22 cellular contexts compared by ENCODE assay signal in the genomic region with DNA sequence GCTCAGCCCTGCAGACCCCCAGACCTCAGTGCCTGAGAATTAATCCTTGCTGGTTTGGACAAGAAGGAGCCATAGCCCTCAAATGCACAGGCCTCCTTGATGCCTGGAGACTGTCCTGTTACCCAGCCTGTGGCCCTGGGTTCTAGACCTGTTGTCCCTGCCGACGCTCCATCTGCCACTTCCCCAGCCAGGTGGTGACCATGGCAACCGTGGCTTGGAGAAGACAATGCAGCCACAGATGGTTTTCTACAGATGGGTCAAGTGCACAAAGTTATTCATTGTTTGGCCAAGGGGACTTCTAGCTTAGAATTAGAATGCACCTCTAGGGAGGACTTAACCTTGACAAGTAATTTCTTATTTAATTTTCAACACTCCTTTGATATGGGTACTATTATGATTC.
DNase-seq lines count a peak whose midpoint lies in the region; ATAC-seq, FAIRE-seq and TF ChIP-seq lines count a peak whose summit lies in the region.
"Had no signal": no experiment of that assay in that cellular context is flagged by ENCODE, and none has a peak within 500 bp of the region (broad histone marks: within the 10 kb centered on the region; RNA-seq: fewer than 3 reads in every experiment).

No MANE protein-coding gene starts in this region.

- H2AFZ ChIP-seq in KMS-11 (ENCODE audit: low read depth) = no peak overlapping the region
- no peak overlapping the region for H2AFZ ChIP-seq in neural progenitor cell (replicated peaks)
- H2AFZ ChIP-seq in HepG2 (ENCODE audit: low read length) = no peak overlapping the region
- H2AFZ ChIP-seq: hepatocyte, parathyroid adenoma had no signal

- peak overlapping the region; percentile 24 for H3K4me3 Mint-ChIP-seq in neural progenitor cell
- H3K4me3 Mint-ChIP-seq: activated CD8-positive, alpha-beta T cell treated with anti-CD3 and anti-CD28 coated beads for 36 hours; activated naive CD8-positive, alpha-beta T cell treated with anti-CD3 and anti-CD28 coated beads, Interleukin-2, amount 50 U/mL, for 24 hours; B cell; CD8-positive, alpha-beta memory T cell; H9; immature natural killer cell; nephron progenitor cell had no signal

- H3K27ac Mint-ChIP-seq in neural progenitor cell = no peak overlapping the region
- H3K27ac Mint-ChIP-seq: activated CD8-positive, alpha-beta T cell treated with anti-CD3 and anti-CD28 coated beads for 36 hours; activated naive CD8-positive, alpha-beta T cell treated with anti-CD3 and anti-CD28 coated beads, Interleukin-2, amount 50 U/mL, for 24 hours; activated T-helper 2 cell treated with anti-CD3 and anti-CD28 coated beads, Interferon-gamma antibody, Interleukin-2, Interleukin-4, amounts not matched to agents 10 μg/mL and 5 μg/mL and 100 μg/mL, durations not matched to agents 14 hours and 24 hours and 36 hours; H9; immature natural killer cell; nephron progenitor cell had no signal

- H3K4me1 Mint-ChIP-seq in neural progenitor cell = peaks cover 22% of the 10 kb centered on the region
- H3K4me1 Mint-ChIP-seq: nephron progenitor cell had no signal

- TF ChIP-seq CTCF in KMS-11 (conservative IDR thresholded peaks at IDR 0.05; ENCODE audit: low read depth, low read length) = no peak
- TF ChIP-seq CTCF in neural progenitor cell (IDR thresholded peaks at IDR 0.05) = no peak
- TF ChIP-seq CTCF in HepG2 (CRISPR knock-in tag; IDR thresholded peaks at IDR 0.05) = no peak

- in situ Hi-C loops in HepG2 (cut with HindIII; ENCODE audit: extremely low pct_ligation_motif_present, low pct_unique_long_range_greater_than_20kb) = no loop called here

- FAIRE-seq in HTR-8/SVneo (lab: Jason Lieb, UNC) (no peak), HepG2 (lab: Jason Lieb, UNC) (no peak)

- H3K9me3 ChIP-seq in neural progenitor cell (ENCODE audit: low read depth) = no peaks in the 10 kb centered on the region
- H3K9me3 ChIP-seq in HepG2 (ENCODE audit: low read length) = no peaks in the 10 kb centered on the region
- H3K9me3 ChIP-seq: gastroesophageal sphincter, transverse colon had no signal

- POLR2A ChIA-PET in HepG2 (lab: Yijun Ruan, JAX) = no interaction called here

- 39% methylated on average over 3 of the region's 3 CpGs for WGBS in HepG2 (ENCODE audit: low lambda C conversion rate)

- TF ChIP-seq POLR2A in HepG2 (IDR thresholded peaks at IDR 0.05; ENCODE audit: insufficient read depth in 1 of 2, low read depth in 2 of 2, low read length in 2 of 2) = no peak

- H3K4me3 ChIP-seq in KMS-11 (IDR thresholded peaks at IDR 0.05; ENCODE audit: insufficient read depth, low read depth, low read length) (no peak overlapping the region), neural progenitor cell (no peak overlapping the region), HepG2 (replicated peaks in 1 of 3; ENCODE audit: insufficient read depth in 1 of 3, low read depth in 2 of 3, low read length in 3 of 3) (no peak overlapping the region)
- H3K4me3 ChIP-seq: dorsolateral prefrontal cortex, gastroesophageal sphincter, hepatocyte, transverse colon had no signal

- H3K36me3 Mint-ChIP-seq in neural progenitor cell = no peaks in the 10 kb centered on the region
- H3K36me3 Mint-ChIP-seq: CD8-positive, alpha-beta memory T cell; immature natural killer cell had no signal

- no peak overlapping the region for H3K9ac ChIP-seq in KMS-11
- no peak overlapping the region for H3K9ac ChIP-seq in neural progenitor cell
- H3K9ac ChIP-seq in HepG2 (ENCODE audit: insufficient read depth, low read depth, low read length) = no peak overlapping the region
- H3K9ac ChIP-seq: parathyroid adenoma had no signal

- no peaks in the 10 kb centered on the region for H3F3A ChIP-seq in neural progenitor cell (ENCODE audit: low read depth)

- ATAC-seq in GM21786 (IDR thresholded peaks at IDR 0.05; ENCODE audit: unreplicated experiment) (no peak), HepG2 (no peak)
- ATAC-seq: gastroesophageal sphincter had no signal

- peaks cover 27% of the 10 kb centered on the region for H3K27me3 Mint-ChIP-seq in neural progenitor cell (ENCODE audit: insufficient read depth, low read depth)

- no TSS peak for BruUV-seq in HepG2 (replicated peaks; lab: Mats Ljungman, UMichigan)

- H3K79me2 ChIP-seq in KMS-11 (ENCODE audit: insufficient read depth, low read depth) (no peaks in the 10 kb centered on the region), neural progenitor cell (ENCODE audit: low read depth) (no peaks in the 10 kb centered on the region), HepG2 (ENCODE audit: insufficient read depth, low read length) (no peaks in the 10 kb centered on the region)
- H3K79me2 ChIP-seq: hepatocyte, parathyroid adenoma had no signal

- no peak overlapping the region for H3K27ac ChIP-seq in KMS-11
- H3K27ac ChIP-seq in neural progenitor cell = no peak overlapping the region
- H3K27ac ChIP-seq in HepG2 (ENCODE audit: extremely low read length, insufficient read depth, low read length) = no peak overlapping the region
- H3K27ac ChIP-seq: dorsolateral prefrontal cortex, gastroesophageal sphincter, hepatocyte, parathyroid adenoma, transverse colon had no signal

- CTCF ChIA-PET in HepG2 (lab: Yijun Ruan, JAX; ENCODE audit: low intra/inter-chr PET ratio, low total read pairs) = interaction anchor here (1.1 to 1.4 kb wide), 2 partner anchors 98 to 206 kb away, joined by 3 read pairs; no protein-coding TSS in a partner anchor

- no peak for TF ChIP-seq RAD21 in HepG2 (CRISPR knock-in tag; IDR thresholded peaks at IDR 0.05)

- DNase-seq in NCI-H2107 treated with DMSO at 0.1 percent for 48 hours (lab: John Stamatoyannopoulos, UW; ENCODE audit: unreplicated experiment) (peak; percentile 14), NCI-H2107 (lab: John Stamatoyannopoulos, UW) (no peak), NCI-H774 (lab: John Stamatoyannopoulos, UW) (peak; percentile 40), neural progenitor cell (ENCODE audit: low spot score) (no peak), HTR-8/SVneo (ENCODE audit: insufficient read length, low spot score) (no peak), HepG2 (ENCODE audit: low spot score) (no peak)
- DNase-seq: activated CD4-positive, CD25-positive, alpha-beta regulatory T cell treated with anti-CD3 and anti-CD28 coated beads, Interleukin-2, amount 50 U/mL, for 72 hours had no signal

- H3K36me3 ChIP-seq in KMS-11 (ENCODE audit: insufficient read depth) (no peaks in the 10 kb centered on the region), neural progenitor cell (no peaks in the 10 kb centered on the region), HepG2 (replicated peaks in 1 of 2; ENCODE audit: control insufficient read depth in 1 of 2, insufficient read depth in 2 of 2, low read length in 2 of 2) (no peaks in the 10 kb centered on the region)
- H3K36me3 ChIP-seq: gastroesophageal sphincter, transverse colon had no signal

- no peaks in the 10 kb centered on the region for H4K20me1 ChIP-seq in KMS-11 (ENCODE audit: insufficient read depth)
- no peaks in the 10 kb centered on the region for H4K20me1 ChIP-seq in neural progenitor cell (ENCODE audit: low read depth)
- H4K20me1 ChIP-seq in HepG2 (ENCODE audit: insufficient read depth, low read length) = no peaks in the 10 kb centered on the region

- H3K4me1 ChIP-seq in KMS-11 (ENCODE audit: low read depth, poor library complexity, severe bottlenecking) (peaks cover 62% of the 10 kb centered on the region), neural progenitor cell (peaks cover 11% of the 10 kb centered on the region), HepG2 (ENCODE audit: insufficient read depth, low read length) (no peaks in the 10 kb centered on the region)
- H3K4me1 ChIP-seq: gastroesophageal sphincter, transverse colon had no signal

- no peaks in the 10 kb centered on the region for H3K9me3 Mint-ChIP-seq in neural progenitor cell
- H3K9me3 Mint-ChIP-seq: activated CD8-positive, alpha-beta T cell treated with anti-CD3 and anti-CD28 coated beads for 36 hours; activated naive CD8-positive, alpha-beta T cell treated with anti-CD3 and anti-CD28 coated beads, Interleukin-2, amount 50 U/mL, for 24 hours; activated T-helper 2 cell treated with anti-CD3 and anti-CD28 coated beads, Interferon-gamma antibody, Interleukin-2, Interleukin-4, amounts not matched to agents 10 μg/mL and 5 μg/mL and 100 μg/mL, durations not matched to agents 14 hours and 24 hours and 36 hours; CD8-positive, alpha-beta memory T cell; H9; immature natural killer cell; nephron progenitor cell had no signal

- intact Hi-C loops in HepG2 (cut with micrococcal nuclease; ENCODE audit: unreplicated experiment) = loop anchor here (10.0 kb wide), 1 partner anchor 742 kb away; no protein-coding TSS in a partner anchor

- H3K27me3 ChIP-seq in KMS-11 (ENCODE audit: insufficient read depth, low read depth) (no peaks in the 10 kb centered on the region), neural progenitor cell (no peaks in the 10 kb centered on the region), HepG2 (ENCODE audit: control insufficient read depth in 1 of 2, insufficient read depth in 2 of 2, low read length in 2 of 2) (peaks cover 0 to 5% of the 10 kb centered on the region in 2 experiments; a peak in 2 of 5 replicates)
- H3K27me3 ChIP-seq: hepatocyte, transverse colon had no signal

- TF ChIP-seq EP300 in HepG2 (IDR thresholded peaks at IDR 0.05; ENCODE audit: low read depth in 2 of 2, low read length in 2 of 2) (no peak), HepG2 (CRISPR knock-in tag; IDR thresholded peaks at IDR 0.05; ENCODE audit: borderline replicate concordance) (no peak)

- H3K4me2 ChIP-seq in KMS-11 (peak overlapping the region; percentile 27), neural progenitor cell (no peak overlapping the region), HepG2 (ENCODE audit: low read depth, low read length) (no peak overlapping the region)
- H3K4me2 ChIP-seq: hepatocyte had no signal

TF ChIP-seq in HepG2, 621 proteins besides CTCF, POLR2A, EP300 and RAD21:
- TF ChIP-seq BRCA1 (CRISPR knock-in tag; IDR thresholded peaks at IDR 0.05) (no peak), ZNF225 (CRISPR knock-in tag; IDR thresholded peaks at IDR 0.05) (no peak), CEBPG (CRISPR knock-in tag; IDR thresholded peaks at IDR 0.05) (no peak), ZNF234 (CRISPR knock-in tag; conservative IDR thresholded peaks at IDR 0.05) (no peak)

Comparison
In these comparisons a context has a peak if more than half of its experiments do, and no peak if none do; other contexts are left out.
1. DNase-seq: peak in NCI-H2107 treated with DMSO at 0.1 percent for 48 hours (single experiment) and NCI-H774 (single experiment); none in NCI-H2107 (single experiment), neural progenitor cell (single experiment), HTR-8/SVneo (single experiment) and HepG2 (single experiment).